In the genomic region with DNA sequence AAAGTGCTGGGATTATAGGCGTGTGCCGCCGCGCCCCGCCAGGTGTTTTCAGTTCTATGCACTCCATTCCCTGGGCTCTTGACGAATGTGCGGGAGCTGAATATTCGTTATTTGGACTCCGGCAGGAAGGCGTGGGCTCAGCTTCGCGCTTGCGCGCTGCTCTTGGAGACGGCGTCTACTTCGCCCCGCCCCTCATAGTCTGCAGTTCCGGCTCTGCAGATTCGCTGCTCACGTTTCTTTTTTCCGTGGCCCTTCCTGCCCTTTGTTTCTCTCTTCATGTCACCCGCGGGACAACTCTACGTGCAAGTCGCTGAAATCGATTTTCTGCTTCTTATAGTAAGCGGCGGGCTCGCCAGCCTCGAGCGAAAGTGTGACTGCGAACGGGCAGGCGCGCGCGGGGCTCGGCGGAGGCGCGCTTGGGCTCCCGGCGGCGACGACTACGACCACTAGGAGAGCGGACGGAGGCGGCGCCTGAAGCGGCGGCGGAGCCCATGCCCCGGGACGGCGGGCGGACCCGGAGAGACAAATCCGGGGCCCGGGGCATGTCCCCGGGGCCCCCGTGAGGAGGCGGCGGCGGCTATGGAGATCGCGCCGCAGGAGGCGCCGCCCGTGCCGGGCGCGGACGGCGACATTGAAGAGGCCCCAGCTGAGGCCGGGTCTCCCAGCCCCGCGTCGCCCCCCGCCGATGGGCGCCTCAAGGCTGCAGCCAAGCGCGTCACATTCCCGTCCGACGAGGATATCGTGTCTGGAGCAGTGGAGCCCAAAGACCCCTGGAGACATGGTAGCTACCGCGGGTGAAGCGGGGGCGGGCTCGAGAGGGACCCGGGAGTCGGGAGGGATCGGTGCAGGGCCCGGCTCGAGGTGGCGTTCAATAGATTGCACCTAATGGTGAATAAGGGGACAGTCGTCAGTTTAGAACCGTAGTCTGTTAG, we compare ENCODE assay signal across 8 cellular contexts. TPM values are rescaled to one million over a fixed set of nuclear protein-coding genes. Genes with fewer than 3 reads are reported as not detected.
A peak's percentile ranks its signal among the peaks of the same experiment; 100 is the strongest.
DNase-seq lines count a peak whose midpoint lies in the region; ATAC-seq, FAIRE-seq and TF ChIP-seq lines count a peak whose summit lies in the region.

A gene with protein sequence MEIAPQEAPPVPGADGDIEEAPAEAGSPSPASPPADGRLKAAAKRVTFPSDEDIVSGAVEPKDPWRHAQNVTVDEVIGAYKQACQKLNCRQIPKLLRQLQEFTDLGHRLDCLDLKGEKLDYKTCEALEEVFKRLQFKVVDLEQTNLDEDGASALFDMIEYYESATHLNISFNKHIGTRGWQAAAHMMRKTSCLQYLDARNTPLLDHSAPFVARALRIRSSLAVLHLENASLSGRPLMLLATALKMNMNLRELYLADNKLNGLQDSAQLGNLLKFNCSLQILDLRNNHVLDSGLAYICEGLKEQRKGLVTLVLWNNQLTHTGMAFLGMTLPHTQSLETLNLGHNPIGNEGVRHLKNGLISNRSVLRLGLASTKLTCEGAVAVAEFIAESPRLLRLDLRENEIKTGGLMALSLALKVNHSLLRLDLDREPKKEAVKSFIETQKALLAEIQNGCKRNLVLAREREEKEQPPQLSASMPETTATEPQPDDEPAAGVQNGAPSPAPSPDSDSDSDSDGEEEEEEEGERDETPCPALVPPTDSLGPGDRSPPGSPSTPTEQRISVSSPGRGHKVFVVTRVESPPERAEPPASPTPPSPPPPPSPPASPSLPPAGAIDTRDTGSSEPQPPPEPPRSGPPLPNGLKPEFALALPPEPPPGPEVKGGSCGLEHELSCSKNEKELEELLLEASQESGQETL (plus strand): TSS at position 433 of the 932 bp plus-strand sequence. CDS start 147 bp downstream, at position 580.

- peaks cover 29% of the 10 kb centered on the region for H3K36me3 Mint-ChIP-seq in brain

- intact Hi-C loops in gastrocnemius medialis (cut with DNase I; ENCODE audit: low total_unique reads): loop anchor here (1.0 to 10.0 kb wide), 5 partner anchors 14 to 346 kb away; partner anchors contain the start of genes BCL3, BLOC1S3, CKM and GEMIN7

- H3K4me1 Mint-ChIP-seq in brain: peaks cover 77% of the 10 kb centered on the region

- H3K27me3 ChIP-seq in gastrocnemius medialis: no peaks in the 10 kb centered on the region

- TF ChIP-seq CTCF in brain (conservative IDR thresholded peaks at IDR 0.05) (peak; percentile 46 to 59), gastrocnemius medialis (IDR thresholded peaks at IDR 0.05 in 4 of 5, conservative IDR thresholded peaks at IDR 0.05 in 1 of 5) (peak; percentile 46 to 70 (median 59))

- peaks cover 24% of the 10 kb centered on the region for H3K27me3 Mint-ChIP-seq in brain

- H3K4me1 ChIP-seq in gastrocnemius medialis: peaks cover 53 to 55% of the 10 kb centered on the region in 2 donors

- ATAC-seq in HG03064 (IDR thresholded peaks at IDR 0.05; ENCODE audit: low read depth, unreplicated experiment): peak; percentile 50
- peak; percentile 88 to 92 for ATAC-seq in gastrocnemius medialis

- FAIRE-seq in GM18507 (lab: Jason Lieb, UNC): peak; percentile 98

- peak within 1 kb of the TSS; percentile 90 to 96 (median 90) for H3K27ac ChIP-seq in gastrocnemius medialis

- H3K36me3 ChIP-seq in gastrocnemius medialis: peaks cover 0 to 8% of the 10 kb centered on the region in 2 donors

- H3K27ac Mint-ChIP-seq in brain: peak within 1 kb of the TSS; percentile 99 to 100 (median 99)

- H3K4me3 Mint-ChIP-seq in brain: peak within 1 kb of the TSS; percentile 92 to 99 (median 93)

- H3K4me3 ChIP-seq in iPS-11a (ENCODE audit: low read depth, low read length) (peak within 1 kb of the TSS; percentile 87), gastrocnemius medialis (peak within 1 kb of the TSS; percentile 71 to 98 (median 84))

- DNase-seq in GM18507 (ENCODE audit: extremely low spot score, insufficient read length, low read depth) (peak; percentile 96), NCI-H2171 (lab: John Stamatoyannopoulos, UW) (peak; percentile 97), UCSD-AML1 (lab: John Stamatoyannopoulos, UW; ENCODE audit: unreplicated experiment) (peak; percentile 87), gastrocnemius medialis (peak; percentile 91 to 93), cortex of kidney (lab: John Stamatoyannopoulos, UW) (no peak)

- no peaks in the 10 kb centered on the region for H3K9me3 Mint-ChIP-seq in brain

- H3K9me3 ChIP-seq in gastrocnemius medialis: no peaks in the 10 kb centered on the region

- TF ChIP-seq POLR2A in gastrocnemius medialis (IDR thresholded peaks at IDR 0.05): peak; percentile 65 to 71

- in situ Hi-C loops in gastrocnemius medialis (cut with MboI; ENCODE audit: low sequenced_read_pairs in 4 of 4): no loop called here

RNA-seq across cellular contexts. Expression of the gene that starts here (rescaled TPM):
- 59.2 TPM for polyA plus RNA-seq in brain (ENCODE audit: insufficient read depth, low read depth, low replicate concordance)
- 10 to 100 TPM; 30.5 to 51.1 (median 39.7) TPM for total RNA-seq in gastrocnemius medialis
